In the genomic region with DNA sequence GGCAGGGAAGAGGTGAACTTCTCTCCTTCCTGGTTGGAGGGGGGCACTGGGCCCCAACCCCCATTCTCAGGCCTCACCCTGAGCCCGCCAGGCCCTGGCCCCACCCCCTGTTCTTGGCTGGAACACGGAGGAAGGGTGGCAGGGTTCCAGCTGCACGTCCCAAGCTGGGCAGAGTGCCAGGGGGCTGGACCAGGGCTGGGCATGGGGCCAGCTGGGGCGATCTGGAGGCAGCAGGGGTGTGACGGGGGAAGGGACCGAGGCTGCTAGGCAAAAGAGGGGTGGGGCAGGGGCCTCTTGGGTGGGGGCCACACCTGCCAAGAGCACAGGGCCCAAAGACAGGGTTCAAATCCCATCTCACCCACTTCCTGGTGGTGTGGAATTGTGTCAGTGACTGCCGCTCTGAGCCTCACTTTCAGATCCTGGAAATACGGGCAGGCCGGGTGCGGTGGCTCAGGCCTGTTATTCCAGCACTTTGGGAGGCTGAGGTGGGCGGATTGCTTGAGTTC, we compare ENCODE assay signal across 1 cellular context.
TF ChIP-seq lines count a peak whose summit lies in the region.

No MANE protein-coding gene starts in this region.

TF ChIP-seq in HepG2, 621 proteins besides CTCF, POLR2A, EP300 and RAD21 (continues in another document):
- TF ChIP-seq MED8 (CRISPR knock-in tag; IDR thresholded peaks at IDR 0.05; ENCODE audit: insufficient replicate concordance) (no peak), GTF3A (CRISPR knock-in tag; conservative IDR thresholded peaks at IDR 0.05) (no peak), NFYB (CRISPR knock-in tag; IDR thresholded peaks at IDR 0.05) (no peak), ZNF451 (CRISPR knock-in tag; IDR thresholded peaks at IDR 0.05) (no peak), ATAD3A (CRISPR knock-in tag; IDR thresholded peaks at IDR 0.05) (no peak), ZNF530 (CRISPR knock-in tag; IDR thresholded peaks at IDR 0.05; ENCODE audit: low read depth) (no peak), SIX4 (CRISPR knock-in tag; IDR thresholded peaks at IDR 0.05) (no peak), NFATC3 (CRISPR knock-in tag; IDR thresholded peaks at IDR 0.05) (no peak), ZNF577 (CRISPR knock-in tag; IDR thresholded peaks at IDR 0.05; ENCODE audit: borderline replicate concordance, low read depth) (no peak), ZNF589 (CRISPR knock-in tag; conservative IDR thresholded peaks at IDR 0.05) (no peak), PTBP1 (IDR thresholded peaks at IDR 0.05; ENCODE audit: low read depth, low read length, poor library complexity, severe bottlenecking) (no peak), HIVEP1 (CRISPR knock-in tag; IDR thresholded peaks at IDR 0.05) (no peak), SAP130 (CRISPR knock-in tag; IDR thresholded peaks at IDR 0.05; ENCODE audit: low read depth) (peak; percentile 65), XRCC5 (optimal IDR thresholded peaks at IDR 0.05; ENCODE audit: low read length) (peak; percentile 35), BRD4 (CRISPR knock-in tag; IDR thresholded peaks at IDR 0.05) (no peak), MAFF (IDR thresholded peaks at IDR 0.05; ENCODE audit: low read depth, low read length) (no peak), RCOR2 (CRISPR knock-in tag; IDR thresholded peaks at IDR 0.05) (no peak), ZNF101 (CRISPR knock-in tag; IDR thresholded peaks at IDR 0.05; ENCODE audit: borderline replicate concordance, low read depth) (no peak), ZFP90 (CRISPR knock-in tag; IDR thresholded peaks at IDR 0.05; ENCODE audit: borderline replicate concordance) (no peak), ATF1 (CRISPR knock-in tag; IDR thresholded peaks at IDR 0.05) (no peak), CBFB (CRISPR knock-in tag; IDR thresholded peaks at IDR 0.05) (no peak), SOX13 (IDR thresholded peaks at IDR 0.05) (no peak), SOX13 (CRISPR knock-in tag; conservative IDR thresholded peaks at IDR 0.05 in 1 of 2, IDR thresholded peaks at IDR 0.05 in 1 of 2) (no peak), ELF1 (CRISPR knock-in tag; IDR thresholded peaks at IDR 0.05) (0 out of 2 replicates have a peak, but pooled peaks have one; percentile 19), GATAD2A (CRISPR knock-in tag; IDR thresholded peaks at IDR 0.05) (peak; percentile 53; the same call in 1 of the 2 replicates), NFIC (IDR thresholded peaks at IDR 0.05; ENCODE audit: low read length) (no peak), MEF2D (CRISPR knock-in tag; IDR thresholded peaks at IDR 0.05) (no peak), ZSCAN29 (CRISPR knock-in tag; conservative IDR thresholded peaks at IDR 0.05) (no peak), FOSL2 (CRISPR knock-in tag; IDR thresholded peaks at IDR 0.05) (0 out of 2 replicates have a peak, but pooled peaks have one; percentile 8), ZNF713 (CRISPR knock-in tag; IDR thresholded peaks at IDR 0.05) (no peak), NAIF1 (CRISPR knock-in tag; IDR thresholded peaks at IDR 0.05; ENCODE audit: borderline replicate concordance) (no peak), ZSCAN25 (CRISPR knock-in tag; IDR thresholded peaks at IDR 0.05) (no peak), MXD4 (CRISPR knock-in tag; IDR thresholded peaks at IDR 0.05) (no peak), RARA (CRISPR knock-in tag; IDR thresholded peaks at IDR 0.05) (no peak), ZSCAN31 (CRISPR knock-in tag; IDR thresholded peaks at IDR 0.05; ENCODE audit: low read depth) (no peak), ZSCAN22 (CRISPR knock-in tag; IDR thresholded peaks at IDR 0.05) (no peak), HES4 (CRISPR knock-in tag; IDR thresholded peaks at IDR 0.05; ENCODE audit: borderline replicate concordance) (no peak), AGO2 (optimal IDR thresholded peaks at IDR 0.05; ENCODE audit: low read depth, low read length) (no peak), SKI (IDR thresholded peaks at IDR 0.05; ENCODE audit: partially characterized antibody) (no peak), ZNF749 (CRISPR knock-in tag; IDR thresholded peaks at IDR 0.05; ENCODE audit: borderline replicate concordance) (no peak), ZNF841 (CRISPR knock-in tag; IDR thresholded peaks at IDR 0.05; ENCODE audit: borderline replicate concordance) (no peak), MBD4 (IDR thresholded peaks at IDR 0.05; ENCODE audit: borderline replicate concordance, low read length) (no peak), ZNF605 (CRISPR knock-in tag; IDR thresholded peaks at IDR 0.05) (no peak)
- TF ChIP-seq, protein P1, sequence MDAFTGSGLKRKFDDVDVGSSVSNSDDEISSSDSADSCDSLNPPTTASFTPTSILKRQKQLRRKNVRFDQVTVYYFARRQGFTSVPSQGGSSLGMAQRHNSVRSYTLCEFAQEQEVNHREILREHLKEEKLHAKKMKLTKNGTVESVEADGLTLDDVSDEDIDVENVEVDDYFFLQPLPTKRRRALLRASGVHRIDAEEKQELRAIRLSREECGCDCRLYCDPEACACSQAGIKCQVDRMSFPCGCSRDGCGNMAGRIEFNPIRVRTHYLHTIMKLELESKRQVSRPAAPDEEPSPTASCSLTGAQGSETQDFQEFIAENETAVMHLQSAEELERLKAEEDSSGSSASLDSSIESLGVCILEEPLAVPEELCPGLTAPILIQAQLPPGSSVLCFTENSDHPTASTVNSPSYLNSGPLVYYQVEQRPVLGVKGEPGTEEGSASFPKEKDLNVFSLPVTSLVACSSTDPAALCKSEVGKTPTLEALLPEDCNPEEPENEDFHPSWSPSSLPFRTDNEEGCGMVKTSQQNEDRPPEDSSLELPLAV (CRISPR knock-in tag; conservative IDR thresholded peaks at IDR 0.05; ENCODE audit: low read depth) = no peak
- TF ChIP-seq, protein P2, sequence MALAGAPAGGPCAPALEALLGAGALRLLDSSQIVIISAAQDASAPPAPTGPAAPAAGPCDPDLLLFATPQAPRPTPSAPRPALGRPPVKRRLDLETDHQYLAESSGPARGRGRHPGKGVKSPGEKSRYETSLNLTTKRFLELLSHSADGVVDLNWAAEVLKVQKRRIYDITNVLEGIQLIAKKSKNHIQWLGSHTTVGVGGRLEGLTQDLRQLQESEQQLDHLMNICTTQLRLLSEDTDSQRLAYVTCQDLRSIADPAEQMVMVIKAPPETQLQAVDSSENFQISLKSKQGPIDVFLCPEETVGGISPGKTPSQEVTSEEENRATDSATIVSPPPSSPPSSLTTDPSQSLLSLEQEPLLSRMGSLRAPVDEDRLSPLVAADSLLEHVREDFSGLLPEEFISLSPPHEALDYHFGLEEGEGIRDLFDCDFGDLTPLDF (CRISPR knock-in tag; IDR thresholded peaks at IDR 0.05) = no peak
- TF ChIP-seq, protein P3, sequence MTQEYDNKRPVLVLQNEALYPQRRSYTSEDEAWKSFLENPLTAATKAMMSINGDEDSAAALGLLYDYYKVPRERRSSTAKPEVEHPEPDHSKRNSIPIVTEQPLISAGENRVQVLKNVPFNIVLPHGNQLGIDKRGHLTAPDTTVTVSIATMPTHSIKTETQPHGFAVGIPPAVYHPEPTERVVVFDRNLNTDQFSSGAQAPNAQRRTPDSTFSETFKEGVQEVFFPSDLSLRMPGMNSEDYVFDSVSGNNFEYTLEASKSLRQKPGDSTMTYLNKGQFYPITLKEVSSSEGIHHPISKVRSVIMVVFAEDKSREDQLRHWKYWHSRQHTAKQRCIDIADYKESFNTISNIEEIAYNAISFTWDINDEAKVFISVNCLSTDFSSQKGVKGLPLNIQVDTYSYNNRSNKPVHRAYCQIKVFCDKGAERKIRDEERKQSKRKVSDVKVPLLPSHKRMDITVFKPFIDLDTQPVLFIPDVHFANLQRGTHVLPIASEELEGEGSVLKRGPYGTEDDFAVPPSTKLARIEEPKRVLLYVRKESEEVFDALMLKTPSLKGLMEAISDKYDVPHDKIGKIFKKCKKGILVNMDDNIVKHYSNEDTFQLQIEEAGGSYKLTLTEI (CRISPR knock-in tag; conservative IDR thresholded peaks at IDR 0.05) = no peak
- TF ChIP-seq, protein P4, sequence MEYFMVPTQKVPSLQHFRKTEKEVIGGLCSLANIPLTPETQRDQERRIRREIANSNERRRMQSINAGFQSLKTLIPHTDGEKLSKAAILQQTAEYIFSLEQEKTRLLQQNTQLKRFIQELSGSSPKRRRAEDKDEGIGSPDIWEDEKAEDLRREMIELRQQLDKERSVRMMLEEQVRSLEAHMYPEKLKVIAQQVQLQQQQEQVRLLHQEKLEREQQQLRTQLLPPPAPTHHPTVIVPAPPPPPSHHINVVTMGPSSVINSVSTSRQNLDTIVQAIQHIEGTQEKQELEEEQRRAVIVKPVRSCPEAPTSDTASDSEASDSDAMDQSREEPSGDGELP (IDR thresholded peaks at IDR 0.05; ENCODE audit: borderline replicate concordance, low read depth) = peak; percentile 63; the same call in 1 of the 2 replicates
- TF ChIP-seq, protein P5, sequence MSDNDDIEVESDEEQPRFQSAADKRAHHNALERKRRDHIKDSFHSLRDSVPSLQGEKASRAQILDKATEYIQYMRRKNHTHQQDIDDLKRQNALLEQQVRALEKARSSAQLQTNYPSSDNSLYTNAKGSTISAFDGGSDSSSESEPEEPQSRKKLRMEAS (IDR thresholded peaks at IDR 0.05) = peak; percentile 45; the same call in 1 of the 2 replicates
- TF ChIP-seq, protein P6, sequence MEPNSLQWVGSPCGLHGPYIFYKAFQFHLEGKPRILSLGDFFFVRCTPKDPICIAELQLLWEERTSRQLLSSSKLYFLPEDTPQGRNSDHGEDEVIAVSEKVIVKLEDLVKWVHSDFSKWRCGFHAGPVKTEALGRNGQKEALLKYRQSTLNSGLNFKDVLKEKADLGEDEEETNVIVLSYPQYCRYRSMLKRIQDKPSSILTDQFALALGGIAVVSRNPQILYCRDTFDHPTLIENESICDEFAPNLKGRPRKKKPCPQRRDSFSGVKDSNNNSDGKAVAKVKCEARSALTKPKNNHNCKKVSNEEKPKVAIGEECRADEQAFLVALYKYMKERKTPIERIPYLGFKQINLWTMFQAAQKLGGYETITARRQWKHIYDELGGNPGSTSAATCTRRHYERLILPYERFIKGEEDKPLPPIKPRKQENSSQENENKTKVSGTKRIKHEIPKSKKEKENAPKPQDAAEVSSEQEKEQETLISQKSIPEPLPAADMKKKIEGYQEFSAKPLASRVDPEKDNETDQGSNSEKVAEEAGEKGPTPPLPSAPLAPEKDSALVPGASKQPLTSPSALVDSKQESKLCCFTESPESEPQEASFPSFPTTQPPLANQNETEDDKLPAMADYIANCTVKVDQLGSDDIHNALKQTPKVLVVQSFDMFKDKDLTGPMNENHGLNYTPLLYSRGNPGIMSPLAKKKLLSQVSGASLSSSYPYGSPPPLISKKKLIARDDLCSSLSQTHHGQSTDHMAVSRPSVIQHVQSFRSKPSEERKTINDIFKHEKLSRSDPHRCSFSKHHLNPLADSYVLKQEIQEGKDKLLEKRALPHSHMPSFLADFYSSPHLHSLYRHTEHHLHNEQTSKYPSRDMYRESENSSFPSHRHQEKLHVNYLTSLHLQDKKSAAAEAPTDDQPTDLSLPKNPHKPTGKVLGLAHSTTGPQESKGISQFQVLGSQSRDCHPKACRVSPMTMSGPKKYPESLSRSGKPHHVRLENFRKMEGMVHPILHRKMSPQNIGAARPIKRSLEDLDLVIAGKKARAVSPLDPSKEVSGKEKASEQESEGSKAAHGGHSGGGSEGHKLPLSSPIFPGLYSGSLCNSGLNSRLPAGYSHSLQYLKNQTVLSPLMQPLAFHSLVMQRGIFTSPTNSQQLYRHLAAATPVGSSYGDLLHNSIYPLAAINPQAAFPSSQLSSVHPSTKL (CRISPR knock-in tag; IDR thresholded peaks at IDR 0.05) = peak; percentile 32; the same call in 1 of the 2 replicates
- TF ChIP-seq, protein P7, sequence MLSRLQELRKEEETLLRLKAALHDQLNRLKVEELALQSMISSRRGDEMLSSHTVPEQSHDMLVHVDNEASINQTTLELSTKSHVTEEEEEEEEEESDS (CRISPR knock-in tag; IDR thresholded peaks at IDR 0.05; ENCODE audit: borderline replicate concordance) = no peak
- TF ChIP-seq, protein P8, sequence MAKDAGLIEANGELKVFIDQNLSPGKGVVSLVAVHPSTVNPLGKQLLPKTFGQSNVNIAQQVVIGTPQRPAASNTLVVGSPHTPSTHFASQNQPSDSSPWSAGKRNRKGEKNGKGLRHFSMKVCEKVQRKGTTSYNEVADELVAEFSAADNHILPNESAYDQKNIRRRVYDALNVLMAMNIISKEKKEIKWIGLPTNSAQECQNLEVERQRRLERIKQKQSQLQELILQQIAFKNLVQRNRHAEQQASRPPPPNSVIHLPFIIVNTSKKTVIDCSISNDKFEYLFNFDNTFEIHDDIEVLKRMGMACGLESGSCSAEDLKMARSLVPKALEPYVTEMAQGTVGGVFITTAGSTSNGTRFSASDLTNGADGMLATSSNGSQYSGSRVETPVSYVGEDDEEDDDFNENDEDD (CRISPR knock-in tag; IDR thresholded peaks at IDR 0.05; ENCODE audit: borderline replicate concordance) = 0 out of 2 replicates have a peak, but pooled peaks have one; percentile 28
- TF ChIP-seq, protein P9, sequence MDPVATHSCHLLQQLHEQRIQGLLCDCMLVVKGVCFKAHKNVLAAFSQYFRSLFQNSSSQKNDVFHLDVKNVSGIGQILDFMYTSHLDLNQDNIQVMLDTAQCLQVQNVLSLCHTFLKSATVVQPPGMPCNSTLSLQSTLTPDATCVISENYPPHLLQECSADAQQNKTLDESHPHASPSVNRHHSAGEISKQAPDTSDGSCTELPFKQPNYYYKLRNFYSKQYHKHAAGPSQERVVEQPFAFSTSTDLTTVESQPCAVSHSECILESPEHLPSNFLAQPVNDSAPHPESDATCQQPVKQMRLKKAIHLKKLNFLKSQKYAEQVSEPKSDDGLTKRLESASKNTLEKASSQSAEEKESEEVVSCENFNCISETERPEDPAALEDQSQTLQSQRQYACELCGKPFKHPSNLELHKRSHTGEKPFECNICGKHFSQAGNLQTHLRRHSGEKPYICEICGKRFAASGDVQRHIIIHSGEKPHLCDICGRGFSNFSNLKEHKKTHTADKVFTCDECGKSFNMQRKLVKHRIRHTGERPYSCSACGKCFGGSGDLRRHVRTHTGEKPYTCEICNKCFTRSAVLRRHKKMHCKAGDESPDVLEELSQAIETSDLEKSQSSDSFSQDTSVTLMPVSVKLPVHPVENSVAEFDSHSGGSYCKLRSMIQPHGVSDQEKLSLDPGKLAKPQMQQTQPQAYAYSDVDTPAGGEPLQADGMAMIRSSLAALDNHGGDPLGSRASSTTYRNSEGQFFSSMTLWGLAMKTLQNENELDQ (CRISPR knock-in tag; IDR thresholded peaks at IDR 0.05; ENCODE audit: borderline replicate concordance) = no peak
- TF ChIP-seq, protein P10, sequence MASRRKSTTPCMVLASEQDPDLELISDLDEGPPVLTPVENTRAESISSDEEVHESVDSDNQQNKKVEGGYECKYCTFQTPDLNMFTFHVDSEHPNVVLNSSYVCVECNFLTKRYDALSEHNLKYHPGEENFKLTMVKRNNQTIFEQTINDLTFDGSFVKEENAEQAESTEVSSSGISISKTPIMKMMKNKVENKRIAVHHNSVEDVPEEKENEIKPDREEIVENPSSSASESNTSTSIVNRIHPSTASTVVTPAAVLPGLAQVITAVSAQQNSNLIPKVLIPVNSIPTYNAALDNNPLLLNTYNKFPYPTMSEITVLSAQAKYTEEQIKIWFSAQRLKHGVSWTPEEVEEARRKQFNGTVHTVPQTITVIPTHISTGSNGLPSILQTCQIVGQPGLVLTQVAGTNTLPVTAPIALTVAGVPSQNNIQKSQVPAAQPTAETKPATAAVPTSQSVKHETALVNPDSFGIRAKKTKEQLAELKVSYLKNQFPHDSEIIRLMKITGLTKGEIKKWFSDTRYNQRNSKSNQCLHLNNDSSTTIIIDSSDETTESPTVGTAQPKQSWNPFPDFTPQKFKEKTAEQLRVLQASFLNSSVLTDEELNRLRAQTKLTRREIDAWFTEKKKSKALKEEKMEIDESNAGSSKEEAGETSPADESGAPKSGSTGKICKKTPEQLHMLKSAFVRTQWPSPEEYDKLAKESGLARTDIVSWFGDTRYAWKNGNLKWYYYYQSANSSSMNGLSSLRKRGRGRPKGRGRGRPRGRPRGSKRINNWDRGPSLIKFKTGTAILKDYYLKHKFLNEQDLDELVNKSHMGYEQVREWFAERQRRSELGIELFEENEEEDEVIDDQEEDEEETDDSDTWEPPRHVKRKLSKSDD (CRISPR knock-in tag; IDR thresholded peaks at IDR 0.05; ENCODE audit: low read depth) = no peak
